2 cellular contexts compared by ENCODE assay signal in genomic region chr17:66304304-66305174, GRCh38.
TF ChIP-seq lines count a peak whose summit lies in the region.

No MANE protein-coding gene starts in this region.

TF ChIP-seq in GM12878, 131 proteins besides CTCF, POLR2A, EP300 and RAD21 (continued from another document):
- no peak for TF ChIP-seq RELB (IDR thresholded peaks at IDR 0.05; ENCODE audit: low read depth)
- TF ChIP-seq SMAD5 (IDR thresholded peaks at IDR 0.05; ENCODE audit: low read depth): no peak
- TF ChIP-seq ZNF384 (IDR thresholded peaks at IDR 0.05; ENCODE audit: borderline replicate concordance, low read depth, low read length): no peak
- TF ChIP-seq MTA3 (IDR thresholded peaks at IDR 0.05; ENCODE audit: borderline replicate concordance, low read length): no peak
- TF ChIP-seq FOXK2 (IDR thresholded peaks at IDR 0.05): no peak
- TF ChIP-seq JUNB (IDR thresholded peaks at IDR 0.05): no peak
- no peak for TF ChIP-seq NRF1 (conservative IDR thresholded peaks at IDR 0.05; ENCODE audit: low read depth, low read length)
- TF ChIP-seq ZBTB4 (CRISPR knock-in tag; IDR thresholded peaks at IDR 0.05): no peak
- no peak for TF ChIP-seq CHD4 (IDR thresholded peaks at IDR 0.05)
- no peak for TF ChIP-seq ZNF592 (IDR thresholded peaks at IDR 0.05)
- TF ChIP-seq, protein P1, sequence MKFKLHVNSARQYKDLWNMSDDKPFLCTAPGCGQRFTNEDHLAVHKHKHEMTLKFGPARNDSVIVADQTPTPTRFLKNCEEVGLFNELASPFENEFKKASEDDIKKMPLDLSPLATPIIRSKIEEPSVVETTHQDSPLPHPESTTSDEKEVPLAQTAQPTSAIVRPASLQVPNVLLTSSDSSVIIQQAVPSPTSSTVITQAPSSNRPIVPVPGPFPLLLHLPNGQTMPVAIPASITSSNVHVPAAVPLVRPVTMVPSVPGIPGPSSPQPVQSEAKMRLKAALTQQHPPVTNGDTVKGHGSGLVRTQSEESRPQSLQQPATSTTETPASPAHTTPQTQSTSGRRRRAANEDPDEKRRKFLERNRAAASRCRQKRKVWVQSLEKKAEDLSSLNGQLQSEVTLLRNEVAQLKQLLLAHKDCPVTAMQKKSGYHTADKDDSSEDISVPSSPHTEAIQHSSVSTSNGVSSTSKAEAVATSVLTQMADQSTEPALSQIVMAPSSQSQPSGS (IDR thresholded peaks at IDR 0.05; ENCODE audit: low read length): no peak
TF ChIP-seq in GM12878: peak in this region for 0.

TF ChIP-seq in liver, 16 proteins besides CTCF, POLR2A, EP300 and RAD21 (continued from another document):
- TF ChIP-seq ZBTB33 (IDR thresholded peaks at IDR 0.05) (no peak), EGR1 (IDR thresholded peaks at IDR 0.05; ENCODE audit: low read depth in 2 of 2) (no peak), ATF3 (IDR thresholded peaks at IDR 0.05) (no peak)
